ENCODE assay signal across 24 cellular contexts in genomic region chr17:50613596-50613995, GRCh38. TPM values are rescaled to one million over a fixed set of nuclear protein-coding genes. Genes with fewer than 3 reads are reported as not detected.
DNase-seq lines count a peak whose midpoint lies in the region; ATAC-seq and TF ChIP-seq lines count a peak whose summit lies in the region.
"Had no signal": no experiment of that assay in that cellular context is flagged by ENCODE, and none has a peak within 500 bp of the region (broad histone marks: within the 10 kb centered on the region; RNA-seq: fewer than 3 reads in every experiment).

No MANE protein-coding gene starts in this region.

- no peak for ATAC-seq in activated CD8-positive, alpha-beta T cell treated with anti-CD3 and anti-CD28 coated beads for 36 hours
- no peak for ATAC-seq in activated CD8-positive, alpha-beta T cell treated with anti-CD3 and anti-CD28 coated beads, Interleukin-2, amount 10 ng/mL, durations not matched to agents 7 days and 5 days
- no peak for ATAC-seq in omental fat pad (ENCODE audit: low FRiP score)
- ATAC-seq: CD8-positive, alpha-beta T cell had no signal

- no peak overlapping the region for H3K9ac ChIP-seq in endodermal cell (ENCODE audit: extremely low read depth, low read length, poor library complexity, severe bottlenecking)

- DNase-seq in activated CD8-positive, alpha-beta T cell treated with anti-CD3 and anti-CD28 coated beads for 36 hours, result peak; percentile 23
- no peak for DNase-seq in activated CD8-positive, alpha-beta T cell treated with anti-CD3 and anti-CD28 coated beads, Interleukin-2, amount 10 ng/mL, durations not matched to agents 7 days and 5 days
- DNase-seq in NCI-H82 (lab: John Stamatoyannopoulos, UW), result peak; percentile 80
- DNase-seq in endodermal cell, result no peak
- no peak for DNase-seq in retinal pigment epithelial cell (ENCODE audit: low read depth)
- no peak for DNase-seq in GM13977 (ENCODE audit: low spot score)
- DNase-seq in AG20443 (ENCODE audit: low spot score), result no peak
- DNase-seq in omental fat pad (ENCODE audit: low spot score), result no peak
- DNase-seq: activated CD4-positive, alpha-beta T cell treated with anti-CD3 and anti-CD28 coated beads for 1 hour; activated effector memory CD4-positive, alpha-beta T cell treated with Interleukin-2 at 50 U/mL for 16 hours; adrenal gland; CD8-positive, alpha-beta T cell; effector memory CD4-positive, alpha-beta T cell; kidney; NCI-H2029; NCI-H510A; SIG-M5; testis had no signal

- POLR2A ChIA-PET in activated CD8-positive, alpha-beta T cell treated with anti-CD3 and anti-CD28 coated beads for 36 hours (lab: Charles Lee), result interaction anchor here (0.9 kb wide), 1 partner anchor 14 kb away, joined by 3 read pairs; no protein-coding TSS in a partner anchor
- POLR2A ChIA-PET in activated CD8-positive, alpha-beta T cell treated with anti-CD3 and anti-CD28 coated beads, Interleukin-2, amount 10 ng/mL, durations not matched to agents 7 days and 5 days (lab: Charles Lee), result no interaction called here

- no peaks in the 10 kb centered on the region for H3K9me3 ChIP-seq in endodermal cell (ENCODE audit: control insufficient read depth, low read length)
- H3K9me3 ChIP-seq: A549, adrenal gland, HAP-1, testis had no signal

- WGBS in endodermal cell (ENCODE audit: insufficient coverage in 1 of 2, insufficient read length in 1 of 2), 2 experiments, result 83 to 85% methylated on average over 8 to 13 of the region's 13 CpGs

- CTCF ChIA-PET in activated CD8-positive, alpha-beta T cell treated with anti-CD3 and anti-CD28 coated beads for 36 hours (lab: Charles Lee), result interaction anchor here (0.7 to 0.9 kb wide), 2 partner anchors 57 to 170 kb away, joined by 3 read pairs; no protein-coding TSS in a partner anchor
- CTCF ChIA-PET in activated CD8-positive, alpha-beta T cell treated with anti-CD3 and anti-CD28 coated beads, Interleukin-2, amount 10 ng/mL, durations not matched to agents 7 days and 5 days (lab: Charles Lee), result interaction anchor here (1.2 kb wide), 1 partner anchor 67 kb away, joined by 3 read pairs; the partner anchor contains the start of gene SPATA20

- H3K27ac ChIP-seq in endodermal cell (ENCODE audit: low read depth, low read length), result no peak overlapping the region
- H3K27ac ChIP-seq: adrenal gland, testis had no signal

- no peak overlapping the region for H3K4me3 Mint-ChIP-seq in activated CD8-positive, alpha-beta T cell treated with anti-CD3 and anti-CD28 coated beads for 36 hours
- no peak overlapping the region for H3K4me3 Mint-ChIP-seq in activated CD8-positive, alpha-beta T cell treated with anti-CD3 and anti-CD28 coated beads, Interleukin-2, amount 10 ng/mL, durations not matched to agents 7 days and 5 days
- no peak overlapping the region for H3K4me3 Mint-ChIP-seq in endodermal cell
- H3K4me3 Mint-ChIP-seq: CD8-positive, alpha-beta T cell; central memory CD8-positive, alpha-beta T cell; T-helper 2 cell treated with Interferon-gamma antibody and Interleukin-4, amounts not matched to agents 5 μg/mL and 100 μg/mL, for 36 hours had no signal

- no peaks in the 10 kb centered on the region for H3K4me1 ChIP-seq in endodermal cell (ENCODE audit: control insufficient read depth, insufficient read depth, low read length)
- H3K4me1 ChIP-seq: HAP-1, testis had no signal

- no peak overlapping the region for H3K27ac Mint-ChIP-seq in activated CD8-positive, alpha-beta T cell treated with anti-CD3 and anti-CD28 coated beads for 36 hours
- H3K27ac Mint-ChIP-seq in activated CD8-positive, alpha-beta T cell treated with anti-CD3 and anti-CD28 coated beads, Interleukin-2, amount 10 ng/mL, durations not matched to agents 7 days and 5 days, result no peak overlapping the region
- no peak overlapping the region for H3K27ac Mint-ChIP-seq in endodermal cell
- H3K27ac Mint-ChIP-seq: CD8-positive, alpha-beta T cell; T-helper 2 cell treated with Interferon-gamma antibody and Interleukin-4, amounts not matched to agents 5 μg/mL and 100 μg/mL, for 36 hours had no signal

- H3K27me3 Mint-ChIP-seq in activated CD8-positive, alpha-beta T cell treated with anti-CD3 and anti-CD28 coated beads for 36 hours, result peaks cover 1% of the 10 kb centered on the region
- H3K27me3 Mint-ChIP-seq in activated CD8-positive, alpha-beta T cell treated with anti-CD3 and anti-CD28 coated beads, Interleukin-2, amount 10 ng/mL, durations not matched to agents 7 days and 5 days (ENCODE audit: low read depth), result peaks cover 7% of the 10 kb centered on the region
- H3K27me3 Mint-ChIP-seq in endodermal cell (ENCODE audit: insufficient read depth), result no peaks in the 10 kb centered on the region

- H3K9me3 Mint-ChIP-seq in activated CD8-positive, alpha-beta T cell treated with anti-CD3 and anti-CD28 coated beads for 36 hours, result no peaks in the 10 kb centered on the region
- H3K9me3 Mint-ChIP-seq in activated CD8-positive, alpha-beta T cell treated with anti-CD3 and anti-CD28 coated beads, Interleukin-2, amount 10 ng/mL, durations not matched to agents 7 days and 5 days (ENCODE audit: insufficient read depth), result no peaks in the 10 kb centered on the region
- no peaks in the 10 kb centered on the region for H3K9me3 Mint-ChIP-seq in endodermal cell
- H3K9me3 Mint-ChIP-seq: CD8-positive, alpha-beta T cell; central memory CD8-positive, alpha-beta T cell; T-helper 2 cell treated with Interferon-gamma antibody and Interleukin-4, amounts not matched to agents 5 μg/mL and 100 μg/mL, for 36 hours had no signal

- peaks cover 7% of the 10 kb centered on the region for H3K4me1 Mint-ChIP-seq in activated CD8-positive, alpha-beta T cell treated with anti-CD3 and anti-CD28 coated beads for 36 hours (ENCODE audit: low read depth)
- peaks cover 12% of the 10 kb centered on the region for H3K4me1 Mint-ChIP-seq in activated CD8-positive, alpha-beta T cell treated with anti-CD3 and anti-CD28 coated beads, Interleukin-2, amount 10 ng/mL, durations not matched to agents 7 days and 5 days (ENCODE audit: low read depth)
- no peaks in the 10 kb centered on the region for H3K4me1 Mint-ChIP-seq in endodermal cell

- intact Hi-C loops in activated CD8-positive, alpha-beta T cell treated with anti-CD3 and anti-CD28 coated beads for 36 hours (cut with micrococcal nuclease), result no loop called here

- peak; percentile 23 for TF ChIP-seq CTCF in activated CD8-positive, alpha-beta T cell treated with anti-CD3 and anti-CD28 coated beads for 36 hours (IDR thresholded peaks at IDR 0.05)
- TF ChIP-seq CTCF in endodermal cell (conservative IDR thresholded peaks at IDR 0.05) (peak; percentile 67), retinal pigment epithelial cell (conservative IDR thresholded peaks at IDR 0.05; ENCODE audit: low read depth, low read length) (peak; percentile 33), GM13977 (IDR thresholded peaks at IDR 0.05; ENCODE audit: extremely low read depth, insufficient read depth, missing control alignments) (no peak), omental fat pad (IDR thresholded peaks at IDR 0.05) (no peak)

- in situ Hi-C loops in GM13977 (cut with MboI; ENCODE audit: low pct_unique_long_range_greater_than_20kb, low sequenced_read_pairs, unreplicated experiment), result no loop called here

- no peaks in the 10 kb centered on the region for H3K27me3 ChIP-seq in endodermal cell (ENCODE audit: control insufficient read depth, insufficient read depth, low read length, poor library complexity, severe bottlenecking)
- H3K27me3 ChIP-seq: adrenal gland, testis had no signal

- H3K36me3 Mint-ChIP-seq in activated CD8-positive, alpha-beta T cell treated with anti-CD3 and anti-CD28 coated beads for 36 hours (ENCODE audit: low read depth), result no peaks in the 10 kb centered on the region
- H3K36me3 Mint-ChIP-seq in activated CD8-positive, alpha-beta T cell treated with anti-CD3 and anti-CD28 coated beads, Interleukin-2, amount 10 ng/mL, durations not matched to agents 7 days and 5 days (ENCODE audit: low read depth), result no peaks in the 10 kb centered on the region
- no peaks in the 10 kb centered on the region for H3K36me3 Mint-ChIP-seq in endodermal cell (ENCODE audit: low read depth)
- H3K36me3 Mint-ChIP-seq: CD8-positive, alpha-beta T cell had no signal

- H3K4me3 ChIP-seq in endodermal cell (ENCODE audit: low read length) (no peak overlapping the region), retinal pigment epithelial cell (ENCODE audit: low read length) (no peak overlapping the region)
- H3K4me3 ChIP-seq: A549, adrenal gland, HAP-1, testis had no signal

- H3K36me3 ChIP-seq in endodermal cell (ENCODE audit: control insufficient read depth, insufficient read depth, low read length), result no peaks in the 10 kb centered on the region
- H3K36me3 ChIP-seq: adrenal gland, HAP-1 had no signal

RNA-seq across cellular contexts. Expression of gene ABCC3, which starts 21.1 kb away (rescaled TPM):
- total RNA-seq in activated CD8-positive, alpha-beta T cell treated with anti-CD3 and anti-CD28 coated beads for 36 hours, result not detected
- total RNA-seq in activated CD8-positive, alpha-beta T cell treated with anti-CD3 and anti-CD28 coated beads, Interleukin-2, amount 10 ng/mL, durations not matched to agents 7 days and 5 days, result not detected
- total RNA-seq in endodermal cell (under 1 TPM; 0.22 to 0.91 TPM), omental fat pad (10 to 100 TPM in 2 of 4 donors, 1 to 10 TPM in 2; 2.8 to 19.9 (median 11.1) TPM)
- not detected for polyA plus RNA-seq in endodermal cell (2013, experiment 1 of 2)
- not detected for polyA plus RNA-seq in endodermal cell (2013, experiment 2 of 2)
- total RNA-seq: CD8-positive, alpha-beta T cell had no signal
- polyA plus RNA-seq: neural cell had no signal

RNA-seq across cellular contexts. Expression of gene CACNA1G, which starts 53.1 kb away (rescaled TPM):
- total RNA-seq in activated CD8-positive, alpha-beta T cell treated with anti-CD3 and anti-CD28 coated beads for 36 hours, result under 1 TPM in 1 of 2 experiments, not detected in 1; 0.13 TPM
- total RNA-seq in activated CD8-positive, alpha-beta T cell treated with anti-CD3 and anti-CD28 coated beads, Interleukin-2, amount 10 ng/mL, durations not matched to agents 7 days and 5 days, result not detected
- total RNA-seq in endodermal cell (1 to 10 TPM in 1 of 2 donors, under 1 TPM in 1; 0.84 to 1.1 TPM), omental fat pad (1 to 10 TPM in 2 of 4 donors, under 1 TPM in 2; 0.32 to 3.8 (median 1.2) TPM)
- 7.5 TPM for polyA plus RNA-seq in endodermal cell (2013, experiment 1 of 2)
- polyA plus RNA-seq in endodermal cell (2013, experiment 2 of 2), result 6.6 TPM
- total RNA-seq: pulmonary artery endothelial cell had no signal

Comparison
In these comparisons a context has a peak if more than half of its experiments do, and no peak if none do; other contexts are left out.
1. DNase-seq: peak in activated CD8-positive, alpha-beta T cell treated with anti-CD3 and anti-CD28 coated beads for 36 hours (single experiment) and NCI-H82 (single experiment); none in activated CD8-positive, alpha-beta T cell treated with anti-CD3 and anti-CD28 coated beads, Interleukin-2, amount 10 ng/mL, durations not matched to agents 7 days and 5 days (single experiment), endodermal cell (single experiment), retinal pigment epithelial cell (single experiment), GM13977 (single experiment), AG20443 (single experiment) and omental fat pad (single experiment).
2. CTCF ChIP-seq: peak in activated CD8-positive, alpha-beta T cell treated with anti-CD3 and anti-CD28 coated beads for 36 hours (single experiment), endodermal cell (single experiment) and retinal pigment epithelial cell (single experiment); none in GM13977 (single experiment) and omental fat pad (0 of 3).